In genomic region chr3:156181509-156181908, GRCh38 we compare ENCODE assay signal across 14 cellular contexts.
DNase-seq lines count a peak whose midpoint lies in the region; ATAC-seq, FAIRE-seq and TF ChIP-seq lines count a peak whose summit lies in the region.
"Had no signal": no experiment of that assay in that cellular context is flagged by ENCODE, and none has a peak within 500 bp of the region (broad histone marks: within the 10 kb centered on the region; RNA-seq: fewer than 3 reads in every experiment).

No MANE protein-coding gene starts in this region.

- no peaks in the 10 kb centered on the region for H3K4me1 Mint-ChIP-seq in activated naive CD8-positive, alpha-beta T cell treated with anti-CD3 and anti-CD28 coated beads, Interleukin-2, amount 50 U/mL, for 24 hours
- H3K4me1 Mint-ChIP-seq in activated naive CD8-positive, alpha-beta T cell treated with anti-CD3 and anti-CD28 coated beads for 36 hours, result no peaks in the 10 kb centered on the region
- H3K4me1 Mint-ChIP-seq in activated CD4-positive, alpha-beta memory T cell treated with anti-CD3 and anti-CD28 coated beads, Interleukin-2, amount 10 ng/mL, durations not matched to agents 7 days and 5 days, result no peaks in the 10 kb centered on the region
- H3K4me1 Mint-ChIP-seq: brain, endodermal cell had no signal

- H3K4me3 ChIP-seq in fibroblast of lung (replicated peaks in 1 of 4; ENCODE audit: control extremely low read depth in 1 of 4, insufficient read depth in 1 of 4, low read depth in 3 of 4, low read length in 4 of 4), result no peak overlapping the region
- no peak overlapping the region for H3K4me3 ChIP-seq in gastrocnemius medialis

- no peaks in the 10 kb centered on the region for H3K27me3 ChIP-seq in fibroblast of lung (ENCODE audit: control insufficient read depth, insufficient read depth, low read length)
- no peaks in the 10 kb centered on the region for H3K27me3 ChIP-seq in gastrocnemius medialis

- H3K27ac Mint-ChIP-seq in activated naive CD8-positive, alpha-beta T cell treated with anti-CD3 and anti-CD28 coated beads, Interleukin-2, amount 50 U/mL, for 24 hours, result no peak overlapping the region
- H3K27ac Mint-ChIP-seq in activated naive CD8-positive, alpha-beta T cell treated with anti-CD3 and anti-CD28 coated beads for 36 hours, result no peak overlapping the region
- no peak overlapping the region for H3K27ac Mint-ChIP-seq in activated CD4-positive, alpha-beta memory T cell treated with anti-CD3 and anti-CD28 coated beads, Interleukin-2, amount 10 ng/mL, durations not matched to agents 7 days and 5 days
- H3K27ac Mint-ChIP-seq: brain, endodermal cell, progenitor cell of endocrine pancreas had no signal

- in situ Hi-C loops in gastrocnemius medialis (cut with MboI; ENCODE audit: low sequenced_read_pairs in 4 of 4), result loop anchor here in 1 of 4 donors (10.0 kb wide), 1 partner anchor 323 kb away; no protein-coding TSS in a partner anchor

- H3K9me3 ChIP-seq in fibroblast of lung (ENCODE audit: control insufficient read depth, insufficient read depth, low read depth, low read length) (no peaks in the 10 kb centered on the region), gastrocnemius medialis (no peaks in the 10 kb centered on the region)

- H3K27ac ChIP-seq in fibroblast of lung (ENCODE audit: insufficient read depth, low read length) (no peak overlapping the region), gastrocnemius medialis (no peak overlapping the region)

- POLR2A ChIA-PET in activated CD4-positive, alpha-beta memory T cell treated with anti-CD3 and anti-CD28 coated beads, Interleukin-2, amount 10 ng/mL, durations not matched to agents 7 days and 5 days (lab: Charles Lee), result no interaction called here

- no peaks in the 10 kb centered on the region for H4K20me1 ChIP-seq in fibroblast of lung (ENCODE audit: control insufficient read depth, extremely low read depth, insufficient read depth, low read length)

- H3K4me3 Mint-ChIP-seq in activated naive CD8-positive, alpha-beta T cell treated with anti-CD3 and anti-CD28 coated beads, Interleukin-2, amount 50 U/mL, for 24 hours, result no peak overlapping the region
- no peak overlapping the region for H3K4me3 Mint-ChIP-seq in activated naive CD8-positive, alpha-beta T cell treated with anti-CD3 and anti-CD28 coated beads for 36 hours
- H3K4me3 Mint-ChIP-seq in activated CD4-positive, alpha-beta memory T cell treated with anti-CD3 and anti-CD28 coated beads, Interleukin-2, amount 10 ng/mL, durations not matched to agents 7 days and 5 days, result no peak overlapping the region
- H3K4me3 Mint-ChIP-seq: brain, endodermal cell had no signal

- no peak for DNase-seq in activated naive CD8-positive, alpha-beta T cell treated with anti-CD3 and anti-CD28 coated beads, Interleukin-2, amount 50 U/mL, for 24 hours
- DNase-seq in activated naive CD8-positive, alpha-beta T cell treated with anti-CD3 and anti-CD28 coated beads for 36 hours, result no peak
- DNase-seq in RCC 7860 (ENCODE audit: low spot score), result peak; percentile 93
- peak; percentile 9 to 83 for DNase-seq in fibroblast of lung (ENCODE audit: low read depth in 2 of 2)
- DNase-seq in urothelium cell line (ENCODE audit: low spot score), result peak; percentile 20
- DNase-seq in activated CD4-positive, alpha-beta memory T cell treated with anti-CD3 and anti-CD28 coated beads, Interleukin-2, amount 10 ng/mL, durations not matched to agents 7 days and 5 days, result no peak
- DNase-seq in iPS-NIHi7 (ENCODE audit: extremely low spot score), result no peak
- no peak for DNase-seq in gastrocnemius medialis
- DNase-seq: endodermal cell; midbrain; NCI-H2081 treated with DMSO at 0.1 percent for 48 hours; stimulated activated CD4-positive, alpha-beta T cell treated with anti-CD3 and anti-CD28 coated beads, Interleukin-1b, Interleukin-23, amount 100 ng/mL, for 48 hours had no signal

- H3K27me3 Mint-ChIP-seq in activated naive CD8-positive, alpha-beta T cell treated with anti-CD3 and anti-CD28 coated beads, Interleukin-2, amount 50 U/mL, for 24 hours, result no peaks in the 10 kb centered on the region
- no peaks in the 10 kb centered on the region for H3K27me3 Mint-ChIP-seq in activated naive CD8-positive, alpha-beta T cell treated with anti-CD3 and anti-CD28 coated beads for 36 hours
- H3K27me3 Mint-ChIP-seq in activated CD4-positive, alpha-beta memory T cell treated with anti-CD3 and anti-CD28 coated beads, Interleukin-2, amount 10 ng/mL, durations not matched to agents 7 days and 5 days, result peaks cover 6% of the 10 kb centered on the region

- TF ChIP-seq CTCF in fibroblast of lung (conservative IDR thresholded peaks at IDR 0.05 in 1 of 2, IDR thresholded peaks at IDR 0.05 in 1 of 2; ENCODE audit: low read depth in 1 of 2, low read length in 2 of 2), result no peak
- no peak for TF ChIP-seq CTCF in gastrocnemius medialis (IDR thresholded peaks at IDR 0.05 in 4 of 5, conservative IDR thresholded peaks at IDR 0.05 in 1 of 5)

- peak; percentile 92 for FAIRE-seq in RCC 7860 (lab: Jason Lieb, UNC)
- no peak for FAIRE-seq in urothelium cell line (lab: Jason Lieb, UNC)

- H3K4me1 ChIP-seq in fibroblast of lung (ENCODE audit: control insufficient read depth, extremely low read depth, insufficient read depth, low read length) (no peaks in the 10 kb centered on the region), gastrocnemius medialis (no peaks in the 10 kb centered on the region)

- H3K79me2 ChIP-seq in fibroblast of lung (ENCODE audit: control insufficient read depth, insufficient read depth, low read length), result no peaks in the 10 kb centered on the region

- no peak overlapping the region for H3K9ac ChIP-seq in fibroblast of lung (ENCODE audit: insufficient read depth, low read length)

- H2AFZ ChIP-seq in fibroblast of lung (ENCODE audit: low read length), result no peak overlapping the region

- CTCF ChIA-PET in activated CD4-positive, alpha-beta memory T cell treated with anti-CD3 and anti-CD28 coated beads, Interleukin-2, amount 10 ng/mL, durations not matched to agents 7 days and 5 days (lab: Charles Lee), result no interaction called here

- intact Hi-C loops in gastrocnemius medialis (cut with DNase I; ENCODE audit: low total_unique reads), result no loop called here

- TF ChIP-seq POLR2A in gastrocnemius medialis (IDR thresholded peaks at IDR 0.05), result no peak

- no peak overlapping the region for H3K4me2 ChIP-seq in fibroblast of lung (ENCODE audit: extremely low read depth, insufficient read depth, low read length)

- no peaks in the 10 kb centered on the region for H3K9me3 Mint-ChIP-seq in activated naive CD8-positive, alpha-beta T cell treated with anti-CD3 and anti-CD28 coated beads, Interleukin-2, amount 50 U/mL, for 24 hours
- no peaks in the 10 kb centered on the region for H3K9me3 Mint-ChIP-seq in activated naive CD8-positive, alpha-beta T cell treated with anti-CD3 and anti-CD28 coated beads for 36 hours
- H3K9me3 Mint-ChIP-seq in activated CD4-positive, alpha-beta memory T cell treated with anti-CD3 and anti-CD28 coated beads, Interleukin-2, amount 10 ng/mL, durations not matched to agents 7 days and 5 days, result no peaks in the 10 kb centered on the region
- H3K9me3 Mint-ChIP-seq: endodermal cell had no signal

- H3K36me3 ChIP-seq in fibroblast of lung (ENCODE audit: control insufficient read depth, insufficient read depth, low read length) (no peaks in the 10 kb centered on the region), gastrocnemius medialis (no peaks in the 10 kb centered on the region)

- no peaks in the 10 kb centered on the region for H3K36me3 Mint-ChIP-seq in activated naive CD8-positive, alpha-beta T cell treated with anti-CD3 and anti-CD28 coated beads, Interleukin-2, amount 50 U/mL, for 24 hours (ENCODE audit: low read depth)
- H3K36me3 Mint-ChIP-seq in activated naive CD8-positive, alpha-beta T cell treated with anti-CD3 and anti-CD28 coated beads for 36 hours, result no peaks in the 10 kb centered on the region
- H3K36me3 Mint-ChIP-seq in activated CD4-positive, alpha-beta memory T cell treated with anti-CD3 and anti-CD28 coated beads, Interleukin-2, amount 10 ng/mL, durations not matched to agents 7 days and 5 days (ENCODE audit: low read depth), result no peaks in the 10 kb centered on the region
- H3K36me3 Mint-ChIP-seq: brain had no signal

- ATAC-seq in activated naive CD8-positive, alpha-beta T cell treated with anti-CD3 and anti-CD28 coated beads, Interleukin-2, amount 50 U/mL, for 24 hours, result peak; percentile 84
- ATAC-seq in gastrocnemius medialis, result no peak

Comparison
In these comparisons a context has a peak if more than half of its experiments do, and no peak if none do; other contexts are left out.
1. DNase-seq: peak in RCC 7860 (single experiment), fibroblast of lung (2 of 2) and urothelium cell line (single experiment); none in activated naive CD8-positive, alpha-beta T cell treated with anti-CD3 and anti-CD28 coated beads, Interleukin-2, amount 50 U/mL, for 24 hours (single experiment), activated naive CD8-positive, alpha-beta T cell treated with anti-CD3 and anti-CD28 coated beads for 36 hours (single experiment), activated CD4-positive, alpha-beta memory T cell treated with anti-CD3 and anti-CD28 coated beads, Interleukin-2, amount 10 ng/mL, durations not matched to agents 7 days and 5 days (single experiment), iPS-NIHi7 (single experiment) and gastrocnemius medialis (0 of 2).